In genomic region chr2:51379997-51380396, GRCh38 we compare ENCODE assay signal across 32 cellular contexts.
"Had no signal": no experiment of that assay in that cellular context is flagged by ENCODE, and none has a peak within 500 bp of the region (broad histone marks: within the 10 kb centered on the region; RNA-seq: fewer than 3 reads in every experiment).

No MANE protein-coding gene starts in this region.

- H3K27ac ChIP-seq: adrenal gland, ascending aorta, body of pancreas, brain microvascular endothelial cell, breast epithelium, cardiac muscle cell had no signal

- H3K4me1 ChIP-seq: adrenal gland, ascending aorta, body of pancreas, breast epithelium had no signal

- FAIRE-seq: astrocyte, bronchial epithelial cell had no signal

- DNase-seq: activated effector memory CD4-positive, alpha-beta T cell treated with anti-CD3 and anti-CD28 coated beads, Interleukin-2, amount 50 U/mL, for 16 hours; activated effector memory CD4-positive, alpha-beta T cell treated with Interleukin-2 at 50 U/mL for 16 hours; activated gamma-delta T cell; activated gamma-delta T cell treated with Interleukin-2 at 50 U/mL for 16 hours; activated naive CD4-positive, alpha-beta T cell; activated naive CD4-positive, alpha-beta T cell treated with anti-CD3 and anti-CD28 coated beads for 36 hours; activated naive CD4-positive, alpha-beta T cell treated with anti-CD3 and anti-CD28 coated beads, Interleukin-2, amount 10 ng/mL, durations not matched to agents 7 days and 5 days; activated naive CD4-positive, alpha-beta T cell treated with anti-CD3 and anti-CD28 coated beads, Interleukin-2, amount 50 U/mL, for 16 hours; activated naive CD4-positive, alpha-beta T cell treated with Interleukin-2 at 50 U/mL for 16 hours; activated naive CD8-positive, alpha-beta T cell treated with anti-CD3 and anti-CD28 coated beads for 36 hours; activated naive CD8-positive, alpha-beta T cell treated with anti-CD3 and anti-CD28 coated beads, Interleukin-2, amount 10 ng/mL, durations not matched to agents 7 days and 5 days; activated naive CD8-positive, alpha-beta T cell treated with anti-CD3 and anti-CD28 coated beads, Interleukin-2, amount 50 U/mL, for 24 hours; activated T-cell treated with anti-CD3 and anti-CD28 coated beads for 4 hours; activated T-cell treated with anti-CD3 and anti-CD28 coated beads, Interleukin-2, amount 50 U/mL, for 1 hour; activated T-cell treated with anti-CD3 and anti-CD28 coated beads, Interleukin-2, amount 50 U/mL, for 24 hours; activated T-cell treated with anti-CD3 and anti-CD28 coated beads, Interleukin-2, amount 50 U/mL, for 4 hours; activated T-cell treated with anti-CD3 and anti-CD28 coated beads, Interleukin-2, amount 50 U/mL, for 48 hours; activated T-cell treated with anti-CD3 and anti-CD28 coated beads, Interleukin-2, amount 50 U/mL, for 72 hours; adrenal gland; amniotic stem cell; amygdala; anterior cingulate cortex; aorta; body of pancreas; brain microvascular endothelial cell; central memory CD4-positive, alpha-beta T cell; cerebellar nuclear complex had no signal

- H3K27me3 ChIP-seq: adrenal gland, ascending aorta, body of pancreas, brain microvascular endothelial cell, breast epithelium, cardiac muscle cell had no signal

- H3K9me3 ChIP-seq: adrenal gland, ascending aorta, body of pancreas had no signal

- H3K4me3 ChIP-seq: adrenal gland, ascending aorta, body of pancreas, breast epithelium, cardiac muscle cell had no signal

- H3K36me3 ChIP-seq: adrenal gland, ascending aorta, brain microvascular endothelial cell, breast epithelium, cardiac muscle cell had no signal
